ENCODE assay signal across 16 cellular contexts in genomic region chr7:8060241-8060640, GRCh38.
DNase-seq lines count a peak whose midpoint lies in the region; ATAC-seq, FAIRE-seq and TF ChIP-seq lines count a peak whose summit lies in the region.
"Had no signal": no experiment of that assay in that cellular context is flagged by ENCODE, and none has a peak within 500 bp of the region (broad histone marks: within the 10 kb centered on the region; RNA-seq: fewer than 3 reads in every experiment).

No MANE protein-coding gene starts in this region.

- H3K4me2 ChIP-seq in GM23338 (no peak overlapping the region), astrocyte (ENCODE audit: low read length) (no peak overlapping the region)
- H3K4me2 ChIP-seq: BLaER1 had no signal

- H3K36me3 ChIP-seq in GM23338 (ENCODE audit: insufficient read depth) (no peaks in the 10 kb centered on the region; the same call in 1 of the 2 replicates), astrocyte (ENCODE audit: insufficient read depth, low read length) (no peaks in the 10 kb centered on the region), SJCRH30 (no peaks in the 10 kb centered on the region; the same call in 1 of the 2 replicates)

- H3F3A ChIP-seq in GM23338 (replicated peaks; ENCODE audit: low read depth): no peaks in the 10 kb centered on the region

- H3K27me3 ChIP-seq in GM23338 (ENCODE audit: insufficient read depth) (no peaks in the 10 kb centered on the region), astrocyte (ENCODE audit: insufficient read depth, low read length) (no peaks in the 10 kb centered on the region), SJCRH30 (no peaks in the 10 kb centered on the region)
- H3K27me3 ChIP-seq: BLaER1 had no signal

- TF ChIP-seq CTCF in AG10803 (conservative IDR thresholded peaks at IDR 0.05; ENCODE audit: low read length) (no peak), GM23338 (conservative IDR thresholded peaks at IDR 0.05; ENCODE audit: low read depth in 2 of 2) (no peak), astrocyte (IDR thresholded peaks at IDR 0.05; ENCODE audit: insufficient read depth, low read depth, low read length) (no peak), fibroblast of villous mesenchyme (IDR thresholded peaks at IDR 0.05; ENCODE audit: insufficient read depth, low read depth, low read length) (no peak)

- H2AFZ ChIP-seq in GM23338: no peak overlapping the region
- H2AFZ ChIP-seq in astrocyte (ENCODE audit: low read depth, low read length): no peak overlapping the region

- no peak for FAIRE-seq in astrocyte (lab: Jason Lieb, UNC)

- ATAC-seq in GM23338 (no peak), HG03439 (IDR thresholded peaks at IDR 0.05; ENCODE audit: unreplicated experiment) (no peak)
- ATAC-seq: HCT116 had no signal

- H3K4me3 Mint-ChIP-seq in GM23338: no peak overlapping the region
- H3K4me3 Mint-ChIP-seq in astrocyte (ENCODE audit: unreplicated experiment): no peak overlapping the region
- H3K4me3 Mint-ChIP-seq: CD4-positive, CD25-positive, alpha-beta regulatory T cell; IgD-negative memory B cell had no signal

- H3K27ac Mint-ChIP-seq in GM23338 (no peak overlapping the region), astrocyte (ENCODE audit: unreplicated experiment) (no peak overlapping the region)
- H3K27ac Mint-ChIP-seq: IgD-negative memory B cell had no signal

- no peaks in the 10 kb centered on the region for H3K79me2 ChIP-seq in GM23338 (replicated peaks; ENCODE audit: insufficient read depth)
- no peaks in the 10 kb centered on the region for H3K79me2 ChIP-seq in astrocyte (ENCODE audit: insufficient read depth, low read length)

- H3K4me3 ChIP-seq in AG10803 (ENCODE audit: low read length) (no peak overlapping the region), GM23338 (no peak overlapping the region), astrocyte (ENCODE audit: insufficient read depth, low read depth, low read length) (no peak overlapping the region), fibroblast of villous mesenchyme (ENCODE audit: low read depth, low read length) (no peak overlapping the region), SJCRH30 (no peak overlapping the region)
- H3K4me3 ChIP-seq: BLaER1 had no signal

- H3K9ac ChIP-seq in astrocyte (ENCODE audit: low read length): no peak overlapping the region
- H3K9ac ChIP-seq: BLaER1 had no signal

- no peaks in the 10 kb centered on the region for H3K9me3 Mint-ChIP-seq in GM23338
- H3K9me3 Mint-ChIP-seq in astrocyte (ENCODE audit: unreplicated experiment): peaks cover 3% of the 10 kb centered on the region
- H3K9me3 Mint-ChIP-seq: IgD-negative memory B cell had no signal

- H3K9me2 ChIP-seq in GM23338 (ENCODE audit: insufficient read depth): no peaks in the 10 kb centered on the region

- DNase-seq in AG10803 (ENCODE audit: low read depth) (peak; percentile 4), GM23338 (ENCODE audit: low spot score) (no peak), astrocyte (ENCODE audit: low read depth) (peak; percentile 64), fibroblast of villous mesenchyme (ENCODE audit: low read depth) (peak; percentile 28), SJCRH30 (no peak), NCI-H128 (lab: John Stamatoyannopoulos, UW; ENCODE audit: unreplicated experiment) (no peak), MV-4-11 (lab: John Stamatoyannopoulos, UW) (no peak)
- DNase-seq: AML-193; Calu3; CD4-positive, CD25-positive, alpha-beta regulatory T cell; DMS 273 treated with DMSO at 0.1 percent for 48 hours had no signal

- H3K36me3 Mint-ChIP-seq in GM23338 (ENCODE audit: low read depth) (peaks cover 42% of the 10 kb centered on the region; the same call in 2 of the 3 replicates), astrocyte (ENCODE audit: low read depth, unreplicated experiment) (peaks cover 15% of the 10 kb centered on the region)

- 0 out of 2 replicates have a peak overlapping the region, but pooled peaks have one; percentile 6 for H3K27ac ChIP-seq in GM23338 (ENCODE audit: low read depth)
- no peak overlapping the region for H3K27ac ChIP-seq in astrocyte (ENCODE audit: low read depth, low read length)
- H3K27ac ChIP-seq in SJCRH30: no peak overlapping the region
- H3K27ac ChIP-seq: 22Rv1, BLaER1 had no signal

- H3K4me1 Mint-ChIP-seq in GM23338 (peaks cover 6% of the 10 kb centered on the region; the same call in 2 of the 3 replicates), astrocyte (ENCODE audit: low read depth, unreplicated experiment) (peaks cover 8% of the 10 kb centered on the region)

- H3K9me3 ChIP-seq in astrocyte (ENCODE audit: insufficient read depth, low read depth, low read length) (no peaks in the 10 kb centered on the region), SJCRH30 (replicated peaks) (no peaks in the 10 kb centered on the region)

- H3K4me1 ChIP-seq in GM23338 (ENCODE audit: insufficient read depth): peaks cover 4% of the 10 kb centered on the region; the same call in 1 of the 2 replicates
- H3K4me1 ChIP-seq in astrocyte (ENCODE audit: insufficient read depth, low read length): peaks cover 7% of the 10 kb centered on the region
- H3K4me1 ChIP-seq in SJCRH30: no peaks in the 10 kb centered on the region
- H3K4me1 ChIP-seq: BLaER1 had no signal

- H3K27me3 Mint-ChIP-seq in GM23338 (ENCODE audit: insufficient read depth, low read depth, poor library complexity): no peaks in the 10 kb centered on the region
- no peaks in the 10 kb centered on the region for H3K27me3 Mint-ChIP-seq in astrocyte (ENCODE audit: low read depth, unreplicated experiment)
- H3K27me3 Mint-ChIP-seq: CD4-positive, CD25-positive, alpha-beta regulatory T cell; IgD-negative memory B cell had no signal

- no peaks in the 10 kb centered on the region for H4K20me1 ChIP-seq in GM23338 (replicated peaks; ENCODE audit: insufficient read depth)
- no peaks in the 10 kb centered on the region for H4K20me1 ChIP-seq in astrocyte (ENCODE audit: insufficient read depth, low read length)
- H4K20me1 ChIP-seq: BLaER1 had no signal

TF ChIP-seq in GM23338, 12 proteins besides CTCF, POLR2A, EP300 and RAD21 (continues in another document):
- no peak for TF ChIP-seq ZNF331 (CRISPR knock-in tag; IDR thresholded peaks at IDR 0.05; ENCODE audit: low read depth)
- no peak for TF ChIP-seq ZNF462 (CRISPR knock-in tag; IDR thresholded peaks at IDR 0.05)

Comparison
In these comparisons a context has a peak if more than half of its experiments do, and no peak if none do; other contexts are left out.
1. DNase-seq: peak in AG10803 (single experiment), astrocyte (single experiment) and fibroblast of villous mesenchyme (single experiment); none in GM23338 (single experiment), SJCRH30 (0 of 2), NCI-H128 (single experiment) and MV-4-11 (single experiment).